ENCODE assay signal across 8 cellular contexts in the genomic region with DNA sequence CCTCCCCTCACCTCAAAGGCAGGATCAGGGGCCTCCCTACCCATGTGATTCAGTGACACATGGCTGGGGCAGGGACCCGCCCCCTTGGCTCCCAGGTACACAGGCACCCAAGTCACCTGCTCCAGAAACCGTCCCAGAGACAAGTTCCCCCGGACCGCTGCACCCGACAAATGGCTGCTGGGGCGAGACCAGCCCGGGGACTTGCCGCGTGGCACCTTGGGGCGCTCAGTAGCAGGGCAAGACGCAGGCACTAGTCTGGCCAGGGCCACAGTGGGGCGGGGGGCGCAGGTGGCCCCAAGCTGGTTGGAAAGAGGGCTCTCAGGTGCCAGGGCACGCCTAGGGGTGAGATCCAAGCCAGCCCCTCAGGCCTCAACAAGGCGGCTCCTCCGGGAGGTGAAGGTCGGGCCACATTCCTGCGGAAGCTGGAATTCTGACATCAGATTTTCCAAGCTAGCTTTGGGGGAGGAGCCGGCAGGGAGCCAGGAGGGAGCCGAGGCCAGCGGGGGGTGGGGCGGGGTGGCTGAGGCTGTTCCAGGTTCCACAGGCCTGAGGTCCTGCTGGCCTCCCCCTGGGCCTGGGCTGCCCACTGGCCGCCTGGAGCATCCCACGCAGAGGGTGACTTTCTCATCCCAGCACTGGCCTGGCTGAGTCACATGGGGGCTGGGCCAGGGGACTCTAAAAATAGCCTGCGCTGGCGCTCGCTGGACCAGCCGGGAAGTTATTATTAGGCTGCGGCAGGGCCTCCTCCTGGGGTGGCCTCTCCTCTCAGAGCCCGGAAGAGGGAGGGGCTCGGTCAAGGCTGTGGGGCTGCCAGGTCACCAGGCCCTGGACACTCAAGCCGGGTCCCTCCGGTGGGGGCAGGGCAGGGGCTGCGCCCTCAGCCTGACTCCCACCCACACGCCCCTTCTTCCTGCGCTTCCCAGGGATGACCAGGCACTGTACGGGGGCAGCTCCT. TPM values are rescaled to one million over a fixed set of nuclear protein-coding genes. Genes with fewer than 3 reads are reported as not detected.
DNase-seq lines count a peak whose midpoint lies in the region; ATAC-seq and TF ChIP-seq lines count a peak whose summit lies in the region.

No MANE protein-coding gene starts in this region.

- H3K79me2 ChIP-seq in trophoblast cell (ENCODE audit: control insufficient read depth, insufficient read depth, low read length, poor library complexity) = no peaks in the 10 kb centered on the region

- H4K91ac ChIP-seq in trophoblast cell (ENCODE audit: low read depth, low read length) = peak overlapping the region; percentile 50

- intact Hi-C loops in heart right ventricle (cut with DNase I) = loop anchor here in 8 of 10 donors (1.0 to 10.0 kb wide), 6 partner anchors 20 to 120 kb away; a partner anchor contains a TSS

- peak overlapping the region; percentile 18 for H2AFZ ChIP-seq in trophoblast cell (ENCODE audit: insufficient read depth, low read length, poor library complexity)

- H3K27ac ChIP-seq in heart right ventricle (peak overlapping the region; percentile 76 to 98 (median 96)), trophoblast cell (ENCODE audit: low read depth, low read length) (peak overlapping the region; percentile 28)

- no peak for TF ChIP-seq CTCF in heart right ventricle (IDR thresholded peaks at IDR 0.05)

- H2AK5ac ChIP-seq in trophoblast cell (ENCODE audit: low read length) = peak overlapping the region; percentile 57

- no peak overlapping the region for H4K12ac ChIP-seq in trophoblast cell (ENCODE audit: low read depth, low read length)

- no peak overlapping the region for H3K23ac ChIP-seq in trophoblast cell (ENCODE audit: low read length)

- no peaks in the 10 kb centered on the region for H3K27me3 ChIP-seq in heart right ventricle
- H3K27me3 ChIP-seq in trophoblast cell (ENCODE audit: insufficient read depth, low read length) = no peaks in the 10 kb centered on the region

- H3K9me3 ChIP-seq in heart right ventricle (peaks cover 0 to 6% (median 0%) of the 10 kb centered on the region in 11 donors), trophoblast cell (ENCODE audit: insufficient read depth, low read depth, low read length) (no peaks in the 10 kb centered on the region)

- peak overlapping the region; percentile 58 for H3K4me2 ChIP-seq in trophoblast cell (ENCODE audit: low read length)

- H3K18ac ChIP-seq in trophoblast cell (ENCODE audit: low read length) = peak overlapping the region; percentile 68

- ATAC-seq in heart right ventricle = peak; percentile 84 to 93 (median 88)
- no peak for ATAC-seq in GM21737 (IDR thresholded peaks at IDR 0.05; ENCODE audit: unreplicated experiment)

- 9 to 12% methylated on average over 37 of the region's 37 CpGs for WGBS in heart right ventricle, 2 donors
- WGBS in trophoblast cell (ENCODE audit: extremely low coverage, insufficient coverage, insufficient read length) = no CpG with 5 or more reads among the region's 37 CpGs

- no peak overlapping the region for H3K4ac ChIP-seq in trophoblast cell (ENCODE audit: low read depth, low read length)

- peak overlapping the region; percentile 47 for H2BK12ac ChIP-seq in trophoblast cell (ENCODE audit: low read length)

- H3K79me1 ChIP-seq in trophoblast cell (ENCODE audit: low read length) = peaks cover 14% of the 10 kb centered on the region

- H3K4me1 ChIP-seq in heart right ventricle = peaks cover 46 to 76% (median 68%) of the 10 kb centered on the region in 9 donors
- H3K4me1 ChIP-seq in trophoblast cell (ENCODE audit: control insufficient read depth in 1 of 2, insufficient read depth in 2 of 2, low read length in 2 of 2) = peaks cover 32 to 35% of the 10 kb centered on the region in 2 experiments

- H3K4me3 ChIP-seq in heart right ventricle = peak overlapping the region; percentile 26 to 55 (median 41)
- no peak overlapping the region for H3K4me3 ChIP-seq in trophoblast cell (ENCODE audit: low read depth, low read length)

- peak overlapping the region; percentile 37 for H3K14ac ChIP-seq in trophoblast cell (ENCODE audit: low read length)

- H2BK5ac ChIP-seq in trophoblast cell (ENCODE audit: low read depth, low read length, poor library complexity) = peak overlapping the region; percentile 29

- no peak overlapping the region for H3K9ac ChIP-seq in trophoblast cell (ENCODE audit: low read length)

- peak overlapping the region; percentile 44 for H2BK120ac ChIP-seq in trophoblast cell (ENCODE audit: insufficient read depth, low read length, poor library complexity)

- peak overlapping the region; percentile 67 for H4K8ac ChIP-seq in trophoblast cell (ENCODE audit: low read depth, low read length)

- DNase-seq in activated CD4-positive, CD25-positive, alpha-beta regulatory T cell treated with anti-CD3 and anti-CD28 coated beads, Interleukin-2, amount 50 U/mL, for 72 hours = peak; percentile 21
- no peak for DNase-seq in activated CD4-positive, CD25-positive, alpha-beta regulatory T cell (lab: John Stamatoyannopoulos, UW)
- DNase-seq in amniotic stem cell (lab: John Stamatoyannopoulos, UW) (peak; percentile 86), heart right ventricle (peak; percentile 93 to 95), trophoblast cell (peak; percentile 80 to 83), NCI-H524 treated with DMSO at 0.1 percent for 48 hours (lab: John Stamatoyannopoulos, UW) (no peak), GF-D8 (lab: John Stamatoyannopoulos, UW) (no peak)

- H3K36me3 ChIP-seq in heart right ventricle = no peaks in the 10 kb centered on the region
- H3K36me3 ChIP-seq in trophoblast cell (ENCODE audit: control insufficient read depth in 1 of 2, insufficient read depth in 2 of 2, low read length in 2 of 2) = no peaks in the 10 kb centered on the region

RNA-seq across cellular contexts. Expression of a gene that starts 20.5 kb away (rescaled TPM):
- total RNA-seq in heart right ventricle = 100 to 1,000 TPM in 8 of 10 donors, 10 to 100 TPM in 2; 92.6 to 122 (median 109) TPM
- 10 to 100 TPM; 30.4 to 45.1 TPM for polyA plus RNA-seq in heart right ventricle
- polyA plus RNA-seq in trophoblast cell (2013) = 25.7 and 25.9 TPM in 2 replicates

Comparison
In these comparisons a context has a peak if more than half of its experiments do, and no peak if none do; other contexts are left out.
1. DNase-seq: peak in activated CD4-positive, CD25-positive, alpha-beta regulatory T cell treated with anti-CD3 and anti-CD28 coated beads, Interleukin-2, amount 50 U/mL, for 72 hours (single experiment), amniotic stem cell (single experiment), heart right ventricle (2 of 2) and trophoblast cell (2 of 2); none in activated CD4-positive, CD25-positive, alpha-beta regulatory T cell (0 of 4), NCI-H524 treated with DMSO at 0.1 percent for 48 hours (single experiment) and GF-D8 (single experiment).